30 cellular contexts compared by ENCODE assay signal in genomic region chr16:75997606-75998005, GRCh38.
"Had no signal": no experiment of that assay in that cellular context is flagged by ENCODE, and none has a peak within 500 bp of the region (broad histone marks: within the 10 kb centered on the region; RNA-seq: fewer than 3 reads in every experiment).

No MANE protein-coding gene starts in this region.

- ATAC-seq: activated CD4-positive, CD25-positive, alpha-beta regulatory T cell treated with anti-CD3 and anti-CD28 coated beads, Interleukin-2, amount 50 U/mL, for 24 hours; activated CD8-positive, alpha-beta T cell treated with anti-CD3 and anti-CD28 coated beads for 36 hours; activated T-cell treated with anti-CD3 and anti-CD28 coated beads, Interleukin-2, amount 50 U/mL, for 4 hours; activated T-helper 17 cell treated with anti-CD3 and anti-CD28 coated beads, Interleukin-2, amount 50 U/mL, for 72 hours; heart left ventricle; T-helper 17 cell had no signal

- H3K36me3 ChIP-seq: brain microvascular endothelial cell, cardiac muscle cell, colonic mucosa, esophagus muscularis mucosa, heart left ventricle, WERI-Rb-1 had no signal

- H3K4me3 ChIP-seq: cardiac muscle cell, colonic mucosa, esophagus muscularis mucosa, heart left ventricle had no signal

- H3K4me1 Mint-ChIP-seq: activated B cell treated with CpG ODN at 0.5 μM for 24 hours; activated T-helper 17 cell treated with anti-CD3 and anti-CD28 coated beads, Interleukin-2, amount 50 U/mL, for 72 hours; T-helper 17 cell had no signal

- H3K9me3 ChIP-seq: colonic mucosa, esophagus muscularis mucosa, heart left ventricle had no signal

- H3K27ac ChIP-seq: brain microvascular endothelial cell, cardiac muscle cell, colonic mucosa, esophagus muscularis mucosa, heart left ventricle, WERI-Rb-1 had no signal

- H3K27ac Mint-ChIP-seq: activated B cell treated with CpG ODN at 0.5 μM for 24 hours; activated CD8-positive, alpha-beta T cell treated with anti-CD3 and anti-CD28 coated beads for 36 hours; activated naive CD8-positive, alpha-beta T cell; activated T-helper 17 cell treated with anti-CD3 and anti-CD28 coated beads, Interleukin-2, amount 50 U/mL, for 72 hours; T-helper 17 cell; T-helper 2 cell treated with Interferon-gamma antibody and Interleukin-4, amounts not matched to agents 5 μg/mL and 100 μg/mL, for 36 hours had no signal

- H3K27me3 Mint-ChIP-seq: activated B cell treated with CpG ODN at 0.5 μM for 24 hours; activated CD8-positive, alpha-beta T cell treated with anti-CD3 and anti-CD28 coated beads for 36 hours; activated naive CD8-positive, alpha-beta T cell; activated T-helper 17 cell treated with anti-CD3 and anti-CD28 coated beads, Interleukin-2, amount 50 U/mL, for 72 hours; T-helper 17 cell had no signal

- H3K36me3 Mint-ChIP-seq: activated naive CD8-positive, alpha-beta T cell had no signal

- H3K27me3 ChIP-seq: brain microvascular endothelial cell, cardiac muscle cell, colonic mucosa, esophagus muscularis mucosa, heart left ventricle had no signal

- H3K9me3 Mint-ChIP-seq: activated B cell treated with CpG ODN at 0.5 μM for 24 hours; activated T-helper 17 cell treated with anti-CD3 and anti-CD28 coated beads, Interleukin-2, amount 50 U/mL, for 72 hours had no signal

- H3K4me1 ChIP-seq: colonic mucosa, esophagus muscularis mucosa, heart left ventricle had no signal

- H3K4me3 Mint-ChIP-seq: activated B cell treated with CpG ODN at 0.5 μM for 24 hours; activated CD8-positive, alpha-beta T cell treated with anti-CD3 and anti-CD28 coated beads for 36 hours; activated naive CD8-positive, alpha-beta T cell; activated T-cell treated with anti-CD3 and anti-CD28 coated beads, Interleukin-2, amount 50 U/mL, for 4 hours; activated T-helper 17 cell treated with anti-CD3 and anti-CD28 coated beads, Interleukin-2, amount 50 U/mL, for 72 hours; T-helper 17 cell; T-helper 2 cell treated with Interferon-gamma antibody and Interleukin-4, amounts not matched to agents 5 μg/mL and 100 μg/mL, for 36 hours had no signal

- DNase-seq: activated B cell treated with CpG ODN at 0.5 μM for 24 hours; activated CD4-positive, alpha-beta T cell treated with anti-CD3 and anti-CD28 coated beads for 48 hours; activated CD4-positive, alpha-beta T cell treated with anti-CD3 and anti-CD28 coated beads, Interleukin-2, amount 50 U/mL, for 1 hour; activated CD4-positive, alpha-beta T cell treated with anti-CD3 and anti-CD28 coated beads, Interleukin-2, amount 50 U/mL, for 48 hours; activated CD8-positive, alpha-beta memory T cell treated with anti-CD3 and anti-CD28 coated beads for 24 hours; activated CD8-positive, alpha-beta T cell treated with anti-CD3 and anti-CD28 coated beads for 36 hours; activated effector memory CD4-positive, alpha-beta T cell treated with Interleukin-2 at 50 U/mL for 16 hours; activated gamma-delta T cell treated with Interleukin-2 at 50 U/mL for 16 hours; activated naive CD4-positive, alpha-beta T cell treated with anti-CD3 and anti-CD28 coated beads, Interleukin-2, amount 50 U/mL, for 16 hours; activated naive CD4-positive, alpha-beta T cell treated with Interleukin-2 at 50 U/mL for 16 hours; activated T-cell treated with anti-CD3 and anti-CD28 coated beads, Interleukin-2, amount 50 U/mL, for 4 hours; amniotic stem cell; anterior cingulate cortex; brain microvascular endothelial cell; central memory CD4-positive, alpha-beta T cell; cerebellar nuclear complex; colonic mucosa; effector CD8-positive, alpha-beta T cell; erythroblast; heart left ventricle; T-helper 1 cell; T-helper 17 cell; T1000; WERI-Rb-1 had no signal
